ENCODE assay signal across 1 cellular context in genomic region chr17:31513731-31514427, GRCh38.
TF ChIP-seq lines count a peak whose summit lies in the region.

No MANE protein-coding gene starts in this region.

TF ChIP-seq in IMR-90, 13 proteins besides CTCF, POLR2A, EP300 and RAD21:
- no peak for TF ChIP-seq RCOR1 (IDR thresholded peaks at IDR 0.05; ENCODE audit: insufficient replicate concordance, low read length)
- no peak for TF ChIP-seq FOS (IDR thresholded peaks at IDR 0.05; ENCODE audit: low read depth, low read length)
